8 cellular contexts compared by ENCODE assay signal in genomic region chr12:76083246-76083735, GRCh38. TPM values are rescaled to one million over a fixed set of nuclear protein-coding genes. Genes with fewer than 3 reads are reported as not detected.
DNase-seq lines count a peak whose midpoint lies in the region; ATAC-seq and TF ChIP-seq lines count a peak whose summit lies in the region.

No MANE protein-coding gene starts in this region.

- peaks cover 62% of the 10 kb centered on the region for H3K79me2 ChIP-seq in DOHH2 (ENCODE audit: control insufficient read depth, low read length)

- H3K4me1 ChIP-seq in DOHH2 (ENCODE audit: control insufficient read depth, low read length) (peaks cover 63% of the 10 kb centered on the region), RWPE2 (ENCODE audit: insufficient read depth, poor library complexity, severe bottlenecking) (peaks cover 18% of the 10 kb centered on the region), esophagus muscularis mucosa (peaks cover 18 to 43% (median 38%) of the 10 kb centered on the region in 4 donors)

- 8% methylated on average over 11 of the region's 11 CpGs for WGBS in esophagus muscularis mucosa

- intact Hi-C loops in esophagus muscularis mucosa (cut with DNase I): loop anchor here (10.0 kb wide), 1 partner anchor 172 kb away; no protein-coding TSS in a partner anchor
- intact Hi-C loops in sciatic nerve (cut with DNase I): no loop called here

- H4K20me1 ChIP-seq in DOHH2 (ENCODE audit: control insufficient read depth, insufficient read depth, low read depth, low read length): peaks cover 51% of the 10 kb centered on the region

- H3K4me3 ChIP-seq in DOHH2 (ENCODE audit: low read length) (peak overlapping the region; percentile 82), RWPE2 (ENCODE audit: severe bottlenecking) (peak overlapping the region; percentile 90), esophagus muscularis mucosa (peak overlapping the region; percentile 77 to 98 (median 86))

- no peak for TF ChIP-seq EP300 in esophagus muscularis mucosa (IDR thresholded peaks at IDR 0.05)

- H3K27ac Mint-ChIP-seq in progenitor cell of endocrine pancreas: peak overlapping the region; percentile 98

- H3K27me3 ChIP-seq in DOHH2 (ENCODE audit: control insufficient read depth, low read length) (no peaks in the 10 kb centered on the region), RWPE2 (ENCODE audit: insufficient read depth, poor library complexity, severe bottlenecking) (no peaks in the 10 kb centered on the region), esophagus muscularis mucosa (no peaks in the 10 kb centered on the region)

- peaks cover 12% of the 10 kb centered on the region for H3K36me3 Mint-ChIP-seq in progenitor cell of endocrine pancreas (ENCODE audit: insufficient read depth)

- H3K27ac ChIP-seq in DOHH2 (ENCODE audit: low read depth, low read length) (peak overlapping the region; percentile 81), RWPE2 (ENCODE audit: poor library complexity, severe bottlenecking) (peak overlapping the region; percentile 89), esophagus muscularis mucosa (replicated peaks in 1 of 4) (peak overlapping the region; percentile 99 to 100 (median 100))

- H3K9me3 ChIP-seq in DOHH2 (ENCODE audit: control insufficient read depth, insufficient read depth, low read length) (no peaks in the 10 kb centered on the region), RWPE2 (ENCODE audit: severe bottlenecking) (no peaks in the 10 kb centered on the region), esophagus muscularis mucosa (peaks cover 0 to 12% (median 10%) of the 10 kb centered on the region in 4 donors)

- no peaks in the 10 kb centered on the region for H3K27me3 Mint-ChIP-seq in progenitor cell of endocrine pancreas

- peak overlapping the region; percentile 93 for H3K4me2 ChIP-seq in DOHH2 (ENCODE audit: low read length)

- H3K9me3 Mint-ChIP-seq in progenitor cell of endocrine pancreas (ENCODE audit: low read depth): peaks cover 8% of the 10 kb centered on the region

- DNase-seq in RWPE2 (ENCODE audit: low spot score): no peak
- DNase-seq in esophagus muscularis mucosa (ENCODE audit: extremely low spot score): no peak
- no peak for DNase-seq in progenitor cell of endocrine pancreas (ENCODE audit: low spot score, unreplicated experiment)
- no peak for DNase-seq in sciatic nerve (ENCODE audit: low spot score)
- DNase-seq in omental fat pad (ENCODE audit: low spot score): no peak
- DNase-seq in NCI-H748 treated with DMSO at 0.1 percent for 48 hours (lab: John Stamatoyannopoulos, UW): no peak

- H3F3A ChIP-seq in DOHH2 (ENCODE audit: control insufficient read depth, insufficient read depth): peaks cover 3% of the 10 kb centered on the region

- peak overlapping the region; percentile 98 for H3K4me3 Mint-ChIP-seq in progenitor cell of endocrine pancreas (ENCODE audit: low read depth)

- TF ChIP-seq CTCF in DOHH2 (IDR thresholded peaks at IDR 0.05; ENCODE audit: low read depth, low read length, poor library complexity, severe bottlenecking): no peak
- TF ChIP-seq CTCF in RWPE2 (IDR thresholded peaks at IDR 0.05; ENCODE audit: poor library complexity, severe bottlenecking): no peak
- no peak for TF ChIP-seq CTCF in esophagus muscularis mucosa (IDR thresholded peaks at IDR 0.05)
- no peak for TF ChIP-seq CTCF in progenitor cell of endocrine pancreas (IDR thresholded peaks at IDR 0.05; ENCODE audit: unreplicated experiment)
- no peak for TF ChIP-seq CTCF in omental fat pad (IDR thresholded peaks at IDR 0.05)

- peaks cover 25% of the 10 kb centered on the region for H3K4me1 Mint-ChIP-seq in progenitor cell of endocrine pancreas (ENCODE audit: low read depth)

- H3K36me3 ChIP-seq in DOHH2 (ENCODE audit: control insufficient read depth, low read length) (peaks cover 61% of the 10 kb centered on the region), RWPE2 (ENCODE audit: low read depth) (peaks cover 48% of the 10 kb centered on the region), esophagus muscularis mucosa (no peaks in the 10 kb centered on the region)

- ATAC-seq in RWPE2 (ENCODE audit: low read depth) (no peak), sciatic nerve (no peak), omental fat pad (ENCODE audit: low FRiP score) (no peak), esophagus mucosa (no peak)

- no peaks in the 10 kb centered on the region for H3K9me2 ChIP-seq in DOHH2 (replicated peaks; ENCODE audit: control insufficient read depth, low read length)

- no peak for TF ChIP-seq POLR2A in esophagus muscularis mucosa (IDR thresholded peaks at IDR 0.05; ENCODE audit: low read depth)

RNA-seq across cellular contexts. Expression of gene NAP1L1, which starts 1.2 kb away (rescaled TPM):
- total RNA-seq in esophagus muscularis mucosa (100 to 1,000 TPM; 389 to 540 (median 445) TPM), progenitor cell of endocrine pancreas (785 and 824 TPM in 2 replicates), sciatic nerve (425 TPM), omental fat pad (100 to 1,000 TPM; 324 to 488 (median 373) TPM), esophagus mucosa (194 TPM)

RNA-seq across cellular contexts. Expression of gene PHLDA1, which starts 51.7 kb away (rescaled TPM):
- total RNA-seq in esophagus muscularis mucosa (10 to 100 TPM in 1 of 4 donors, 1 to 10 TPM in 3; 5.0 to 25.3 (median 6.1) TPM), progenitor cell of endocrine pancreas (45.4 and 47.4 TPM in 2 replicates), sciatic nerve (34.2 TPM), omental fat pad (10 to 100 TPM; 14.5 to 56.1 (median 28.5) TPM), esophagus mucosa (102 TPM)
